In genomic region chr11:125167954-125168821, GRCh38 we compare ENCODE assay signal across 1 cellular context.
TF ChIP-seq lines count a peak whose summit lies in the region.

No MANE protein-coding gene starts in this region.

TF ChIP-seq in HepG2, 621 proteins besides CTCF, POLR2A, EP300 and RAD21:
- TF ChIP-seq, protein P1, sequence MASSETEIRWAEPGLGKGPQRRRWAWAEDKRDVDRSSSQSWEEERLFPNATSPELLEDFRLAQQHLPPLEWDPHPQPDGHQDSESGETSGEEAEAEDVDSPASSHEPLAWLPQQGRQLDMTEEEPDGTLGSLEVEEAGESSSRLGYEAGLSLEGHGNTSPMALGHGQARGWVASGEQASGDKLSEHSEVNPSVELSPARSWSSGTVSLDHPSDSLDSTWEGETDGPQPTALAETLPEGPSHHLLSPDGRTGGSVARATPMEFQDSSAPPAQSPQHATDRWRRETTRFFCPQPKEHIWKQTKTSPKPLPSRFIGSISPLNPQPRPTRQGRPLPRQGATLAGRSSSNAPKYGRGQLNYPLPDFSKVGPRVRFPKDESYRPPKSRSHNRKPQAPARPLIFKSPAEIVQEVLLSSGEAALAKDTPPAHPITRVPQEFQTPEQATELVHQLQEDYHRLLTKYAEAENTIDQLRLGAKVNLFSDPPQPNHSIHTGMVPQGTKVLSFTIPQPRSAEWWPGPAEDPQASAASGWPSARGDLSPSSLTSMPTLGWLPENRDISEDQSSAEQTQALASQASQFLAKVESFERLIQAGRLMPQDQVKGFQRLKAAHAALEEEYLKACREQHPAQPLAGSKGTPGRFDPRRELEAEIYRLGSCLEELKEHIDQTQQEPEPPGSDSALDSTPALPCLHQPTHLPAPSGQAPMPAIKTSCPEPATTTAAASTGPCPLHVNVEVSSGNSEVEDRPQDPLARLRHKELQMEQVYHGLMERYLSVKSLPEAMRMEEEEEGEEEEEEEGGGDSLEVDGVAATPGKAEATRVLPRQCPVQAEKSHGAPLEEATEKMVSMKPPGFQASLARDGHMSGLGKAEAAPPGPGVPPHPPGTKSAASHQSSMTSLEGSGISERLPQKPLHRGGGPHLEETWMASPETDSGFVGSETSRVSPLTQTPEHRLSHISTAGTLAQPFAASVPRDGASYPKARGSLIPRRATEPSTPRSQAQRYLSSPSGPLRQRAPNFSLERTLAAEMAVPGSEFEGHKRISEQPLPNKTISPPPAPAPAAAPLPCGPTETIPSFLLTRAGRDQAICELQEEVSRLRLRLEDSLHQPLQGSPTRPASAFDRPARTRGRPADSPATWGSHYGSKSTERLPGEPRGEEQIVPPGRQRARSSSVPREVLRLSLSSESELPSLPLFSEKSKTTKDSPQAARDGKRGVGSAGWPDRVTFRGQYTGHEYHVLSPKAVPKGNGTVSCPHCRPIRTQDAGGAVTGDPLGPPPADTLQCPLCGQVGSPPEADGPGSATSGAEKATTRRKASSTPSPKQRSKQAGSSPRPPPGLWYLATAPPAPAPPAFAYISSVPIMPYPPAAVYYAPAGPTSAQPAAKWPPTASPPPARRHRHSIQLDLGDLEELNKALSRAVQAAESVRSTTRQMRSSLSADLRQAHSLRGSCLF (CRISPR knock-in tag; IDR thresholded peaks at IDR 0.05; ENCODE audit: borderline replicate concordance) = no peak
- TF ChIP-seq TBP (CRISPR knock-in tag; IDR thresholded peaks at IDR 0.05) (no peak), SOX13 (IDR thresholded peaks at IDR 0.05) (no peak), SOX13 (CRISPR knock-in tag; conservative IDR thresholded peaks at IDR 0.05 in 1 of 2, IDR thresholded peaks at IDR 0.05 in 1 of 2) (no peak), ONECUT2 (CRISPR knock-in tag; IDR thresholded peaks at IDR 0.05) (no peak), MATR3 (CRISPR knock-in tag; IDR thresholded peaks at IDR 0.05) (no peak), MLX (CRISPR knock-in tag; IDR thresholded peaks at IDR 0.05) (no peak), ATM (IDR thresholded peaks at IDR 0.05; ENCODE audit: borderline replicate concordance) (no peak), RBAK (CRISPR knock-in tag; IDR thresholded peaks at IDR 0.05) (no peak), PRMT3 (CRISPR knock-in tag; IDR thresholded peaks at IDR 0.05; ENCODE audit: borderline replicate concordance, low read depth) (no peak), NRL (CRISPR knock-in tag; IDR thresholded peaks at IDR 0.05; ENCODE audit: borderline replicate concordance) (no peak), MBNL3 (CRISPR knock-in tag; conservative IDR thresholded peaks at IDR 0.05) (no peak), TBL1XR1 (IDR thresholded peaks at IDR 0.05; ENCODE audit: borderline replicate concordance, low read length, partially characterized antibody) (no peak), MIXL1 (CRISPR knock-in tag; IDR thresholded peaks at IDR 0.05) (no peak), JUN (CRISPR knock-in tag; IDR thresholded peaks at IDR 0.05) (no peak), DPF2 (CRISPR knock-in tag; IDR thresholded peaks at IDR 0.05; ENCODE audit: borderline replicate concordance, low read depth) (no peak), KMT2B (CRISPR knock-in tag; IDR thresholded peaks at IDR 0.05) (no peak), HNF1B (CRISPR knock-in tag; IDR thresholded peaks at IDR 0.05) (no peak)
